In the genomic region with DNA sequence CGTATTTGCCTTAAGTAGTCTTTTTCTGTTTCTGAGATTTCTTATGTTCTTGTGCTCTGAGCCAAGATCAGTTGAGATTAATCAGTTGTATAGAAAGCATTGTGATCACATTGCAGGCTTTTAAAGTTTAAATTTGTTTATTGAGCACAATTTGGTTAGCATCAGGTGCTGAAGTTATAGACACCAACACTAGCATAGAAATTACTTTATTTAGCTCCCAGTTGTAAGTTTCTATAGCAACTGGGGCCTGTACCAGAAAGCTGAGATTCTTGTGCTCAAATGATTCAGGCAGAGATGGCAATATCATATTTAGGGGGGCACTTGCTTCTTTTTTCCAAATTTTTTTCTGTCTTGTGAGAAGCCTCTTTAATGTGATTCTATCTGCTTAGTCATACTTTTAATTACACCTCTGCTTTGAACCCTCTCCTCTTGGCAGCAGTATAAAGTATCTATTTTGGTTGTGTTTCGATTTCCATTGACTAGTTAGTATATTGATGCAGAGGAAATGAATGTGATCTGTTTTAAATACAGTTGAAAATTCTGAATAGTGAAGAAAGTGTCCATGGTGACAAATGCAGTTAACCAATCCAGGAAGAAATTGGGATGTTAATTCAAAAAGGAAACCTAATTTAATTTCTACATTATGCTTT, we compare ENCODE assay signal across 2 cellular contexts.
TF ChIP-seq lines count a peak whose summit lies in the region.

No MANE protein-coding gene starts in this region.

TF ChIP-seq in A549, 52 proteins besides CTCF, POLR2A, EP300 and RAD21:
- TF ChIP-seq FOXS1 (CRISPR knock-in tag; IDR thresholded peaks at IDR 0.05) (no peak), MAFK (IDR thresholded peaks at IDR 0.05; ENCODE audit: partially characterized antibody) (peak; percentile 47)

TF ChIP-seq in GM12878, 131 proteins besides CTCF, POLR2A, EP300 and RAD21:
- TF ChIP-seq, protein P1, sequence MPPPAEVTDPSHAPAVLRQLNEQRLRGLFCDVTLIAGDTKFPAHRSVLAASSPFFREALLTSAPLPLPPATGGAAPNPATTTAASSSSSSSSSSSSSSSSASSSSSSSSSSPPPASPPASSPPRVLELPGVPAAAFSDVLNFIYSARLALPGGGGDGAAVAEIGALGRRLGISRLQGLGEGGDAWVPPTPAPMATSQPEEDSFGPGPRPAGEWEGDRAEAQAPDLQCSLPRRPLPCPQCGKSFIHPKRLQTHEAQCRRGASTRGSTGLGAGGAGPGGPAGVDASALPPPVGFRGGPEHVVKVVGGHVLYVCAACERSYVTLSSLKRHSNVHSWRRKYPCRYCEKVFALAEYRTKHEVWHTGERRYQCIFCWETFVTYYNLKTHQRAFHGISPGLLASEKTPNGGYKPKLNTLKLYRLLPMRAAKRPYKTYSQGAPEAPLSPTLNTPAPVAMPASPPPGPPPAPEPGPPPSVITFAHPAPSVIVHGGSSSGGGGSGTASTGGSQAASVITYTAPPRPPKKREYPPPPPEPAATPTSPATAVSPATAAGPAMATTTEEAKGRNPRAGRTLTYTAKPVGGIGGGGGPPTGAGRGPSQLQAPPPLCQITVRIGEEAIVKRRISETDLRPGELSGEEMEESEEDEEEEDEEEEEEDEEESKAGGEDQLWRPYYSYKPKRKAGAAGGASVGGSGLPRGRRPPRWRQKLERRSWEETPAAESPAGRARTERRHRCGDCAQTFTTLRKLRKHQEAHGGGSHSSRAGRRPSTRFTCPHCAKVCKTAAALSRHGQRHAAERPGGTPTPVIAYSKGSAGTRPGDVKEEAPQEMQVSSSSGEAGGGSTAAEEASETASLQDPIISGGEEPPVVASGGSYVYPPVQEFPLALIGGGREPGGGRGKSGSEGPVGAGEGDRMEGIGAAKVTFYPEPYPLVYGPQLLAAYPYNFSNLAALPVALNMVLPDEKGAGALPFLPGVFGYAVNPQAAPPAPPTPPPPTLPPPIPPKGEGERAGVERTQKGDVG (CRISPR knock-in tag; IDR thresholded peaks at IDR 0.05): no peak
- no peak for TF ChIP-seq RELB (IDR thresholded peaks at IDR 0.05; ENCODE audit: low read depth)
- TF ChIP-seq BMI1 (IDR thresholded peaks at IDR 0.05; ENCODE audit: borderline replicate concordance): no peak
- no peak for TF ChIP-seq RAD51 (IDR thresholded peaks at IDR 0.05)
- TF ChIP-seq, protein P2, sequence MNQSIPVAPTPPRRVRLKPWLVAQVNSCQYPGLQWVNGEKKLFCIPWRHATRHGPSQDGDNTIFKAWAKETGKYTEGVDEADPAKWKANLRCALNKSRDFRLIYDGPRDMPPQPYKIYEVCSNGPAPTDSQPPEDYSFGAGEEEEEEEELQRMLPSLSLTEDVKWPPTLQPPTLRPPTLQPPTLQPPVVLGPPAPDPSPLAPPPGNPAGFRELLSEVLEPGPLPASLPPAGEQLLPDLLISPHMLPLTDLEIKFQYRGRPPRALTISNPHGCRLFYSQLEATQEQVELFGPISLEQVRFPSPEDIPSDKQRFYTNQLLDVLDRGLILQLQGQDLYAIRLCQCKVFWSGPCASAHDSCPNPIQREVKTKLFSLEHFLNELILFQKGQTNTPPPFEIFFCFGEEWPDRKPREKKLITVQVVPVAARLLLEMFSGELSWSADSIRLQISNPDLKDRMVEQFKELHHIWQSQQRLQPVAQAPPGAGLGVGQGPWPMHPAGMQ (IDR thresholded peaks at IDR 0.05; ENCODE audit: borderline replicate concordance): no peak
- no peak for TF ChIP-seq POU2F2 (IDR thresholded peaks at IDR 0.05; ENCODE audit: borderline replicate concordance, low read depth, low read length)
- TF ChIP-seq POLR2AphosphoS2 (IDR thresholded peaks at IDR 0.05; ENCODE audit: low read depth, low read length): no peak
- TF ChIP-seq, protein P3, sequence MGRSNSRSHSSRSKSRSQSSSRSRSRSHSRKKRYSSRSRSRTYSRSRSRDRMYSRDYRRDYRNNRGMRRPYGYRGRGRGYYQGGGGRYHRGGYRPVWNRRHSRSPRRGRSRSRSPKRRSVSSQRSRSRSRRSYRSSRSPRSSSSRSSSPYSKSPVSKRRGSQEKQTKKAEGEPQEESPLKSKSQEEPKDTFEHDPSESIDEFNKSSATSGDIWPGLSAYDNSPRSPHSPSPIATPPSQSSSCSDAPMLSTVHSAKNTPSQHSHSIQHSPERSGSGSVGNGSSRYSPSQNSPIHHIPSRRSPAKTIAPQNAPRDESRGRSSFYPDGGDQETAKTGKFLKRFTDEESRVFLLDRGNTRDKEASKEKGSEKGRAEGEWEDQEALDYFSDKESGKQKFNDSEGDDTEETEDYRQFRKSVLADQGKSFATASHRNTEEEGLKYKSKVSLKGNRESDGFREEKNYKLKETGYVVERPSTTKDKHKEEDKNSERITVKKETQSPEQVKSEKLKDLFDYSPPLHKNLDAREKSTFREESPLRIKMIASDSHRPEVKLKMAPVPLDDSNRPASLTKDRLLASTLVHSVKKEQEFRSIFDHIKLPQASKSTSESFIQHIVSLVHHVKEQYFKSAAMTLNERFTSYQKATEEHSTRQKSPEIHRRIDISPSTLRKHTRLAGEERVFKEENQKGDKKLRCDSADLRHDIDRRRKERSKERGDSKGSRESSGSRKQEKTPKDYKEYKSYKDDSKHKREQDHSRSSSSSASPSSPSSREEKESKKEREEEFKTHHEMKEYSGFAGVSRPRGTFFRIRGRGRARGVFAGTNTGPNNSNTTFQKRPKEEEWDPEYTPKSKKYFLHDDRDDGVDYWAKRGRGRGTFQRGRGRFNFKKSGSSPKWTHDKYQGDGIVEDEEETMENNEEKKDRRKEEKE (IDR thresholded peaks at IDR 0.05): no peak
- TF ChIP-seq ZNF622 (IDR thresholded peaks at IDR 0.05): no peak
- TF ChIP-seq HDAC2 (IDR thresholded peaks at IDR 0.05): no peak
- no peak for TF ChIP-seq ZBED1 (IDR thresholded peaks at IDR 0.05; ENCODE audit: borderline replicate concordance)
- TF ChIP-seq PAX8 (IDR thresholded peaks at IDR 0.05): no peak
- no peak for TF ChIP-seq TAF1 (IDR thresholded peaks at IDR 0.05; ENCODE audit: borderline replicate concordance, low read depth, low read length)
- TF ChIP-seq JUND (IDR thresholded peaks at IDR 0.05; ENCODE audit: low read depth, low read length): no peak
- TF ChIP-seq, protein P4, sequence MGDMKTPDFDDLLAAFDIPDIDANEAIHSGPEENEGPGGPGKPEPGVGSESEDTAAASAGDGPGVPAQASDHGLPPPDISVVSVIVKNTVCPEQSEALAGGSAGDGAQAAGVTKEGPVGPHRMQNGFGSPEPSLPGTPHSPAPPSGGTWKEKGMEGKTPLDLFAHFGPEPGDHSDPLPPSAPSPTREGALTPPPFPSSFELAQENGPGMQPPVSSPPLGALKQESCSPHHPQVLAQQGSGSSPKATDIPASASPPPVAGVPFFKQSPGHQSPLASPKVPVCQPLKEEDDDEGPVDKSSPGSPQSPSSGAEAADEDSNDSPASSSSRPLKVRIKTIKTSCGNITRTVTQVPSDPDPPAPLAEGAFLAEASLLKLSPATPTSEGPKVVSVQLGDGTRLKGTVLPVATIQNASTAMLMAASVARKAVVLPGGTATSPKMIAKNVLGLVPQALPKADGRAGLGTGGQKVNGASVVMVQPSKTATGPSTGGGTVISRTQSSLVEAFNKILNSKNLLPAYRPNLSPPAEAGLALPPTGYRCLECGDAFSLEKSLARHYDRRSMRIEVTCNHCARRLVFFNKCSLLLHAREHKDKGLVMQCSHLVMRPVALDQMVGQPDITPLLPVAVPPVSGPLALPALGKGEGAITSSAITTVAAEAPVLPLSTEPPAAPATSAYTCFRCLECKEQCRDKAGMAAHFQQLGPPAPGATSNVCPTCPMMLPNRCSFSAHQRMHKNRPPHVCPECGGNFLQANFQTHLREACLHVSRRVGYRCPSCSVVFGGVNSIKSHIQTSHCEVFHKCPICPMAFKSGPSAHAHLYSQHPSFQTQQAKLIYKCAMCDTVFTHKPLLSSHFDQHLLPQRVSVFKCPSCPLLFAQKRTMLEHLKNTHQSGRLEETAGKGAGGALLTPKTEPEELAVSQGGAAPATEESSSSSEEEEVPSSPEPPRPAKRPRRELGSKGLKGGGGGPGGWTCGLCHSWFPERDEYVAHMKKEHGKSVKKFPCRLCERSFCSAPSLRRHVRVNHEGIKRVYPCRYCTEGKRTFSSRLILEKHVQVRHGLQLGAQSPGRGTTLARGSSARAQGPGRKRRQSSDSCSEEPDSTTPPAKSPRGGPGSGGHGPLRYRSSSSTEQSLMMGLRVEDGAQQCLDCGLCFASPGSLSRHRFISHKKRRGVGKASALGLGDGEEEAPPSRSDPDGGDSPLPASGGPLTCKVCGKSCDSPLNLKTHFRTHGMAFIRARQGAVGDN (IDR thresholded peaks at IDR 0.05): no peak
- no peak for TF ChIP-seq HDGF (IDR thresholded peaks at IDR 0.05)
- TF ChIP-seq HCFC1 (IDR thresholded peaks at IDR 0.05; ENCODE audit: low read length): no peak
- TF ChIP-seq EZH2 (IDR thresholded peaks at IDR 0.05; ENCODE audit: borderline replicate concordance, control insufficient read depth, low read depth, low read length): no peak
- TF ChIP-seq YY1 (IDR thresholded peaks at IDR 0.05; ENCODE audit: low read depth, low read length): no peak
